8 cellular contexts compared by ENCODE assay signal in genomic region chr3:185175370-185175987, GRCh38. TPM values are rescaled to one million over a fixed set of nuclear protein-coding genes. Genes with fewer than 3 reads are reported as not detected.
DNase-seq lines count a peak whose midpoint lies in the region; ATAC-seq and TF ChIP-seq lines count a peak whose summit lies in the region.

No MANE protein-coding gene starts in this region.

- peak overlapping the region; percentile 37; the same call in 1 of the 2 replicates for H3K4me2 ChIP-seq in OCI-LY7 (ENCODE audit: low read length)
- no peak overlapping the region for H3K4me2 ChIP-seq in parathyroid adenoma (ENCODE audit: low read length)

- H3K79me2 ChIP-seq in OCI-LY7 (ENCODE audit: insufficient read depth, low read depth, low read length) (no peaks in the 10 kb centered on the region), parathyroid adenoma (no peaks in the 10 kb centered on the region)

- H3K9me3 ChIP-seq in OCI-LY7 (ENCODE audit: low read length) (no peaks in the 10 kb centered on the region), parathyroid adenoma (ENCODE audit: control insufficient read depth, low read length) (no peaks in the 10 kb centered on the region)

- H4K20me1 ChIP-seq in OCI-LY7 (ENCODE audit: insufficient read depth, low read length): no peaks in the 10 kb centered on the region

- H3K36me3 ChIP-seq in OCI-LY7 (ENCODE audit: insufficient read depth, low read length): no peaks in the 10 kb centered on the region
- H3K36me3 ChIP-seq in parathyroid adenoma (ENCODE audit: control insufficient read depth, insufficient read depth, low read length): no peaks in the 10 kb centered on the region

- peak; percentile 57 for ATAC-seq in GM18867 (IDR thresholded peaks at IDR 0.05; ENCODE audit: unreplicated experiment)
- peak; percentile 75 for ATAC-seq in HG02981 (IDR thresholded peaks at IDR 0.05; ENCODE audit: unreplicated experiment)
- no peak for ATAC-seq in effector memory CD8-positive, alpha-beta T cell (replicated peaks)
- no peak for ATAC-seq in stimulated activated naive CD8-positive, alpha-beta T cell treated with anti-CD3 and anti-CD28 coated beads, Interleukin-15, amount 100 ng/mL, for 72 hours

- no peak overlapping the region for H3K4me3 ChIP-seq in OCI-LY7 (ENCODE audit: low read depth, low read length, poor library complexity, severe bottlenecking)
- H3K4me3 ChIP-seq in parathyroid adenoma (ENCODE audit: low read depth, low read length): no peak overlapping the region

- H2AFZ ChIP-seq in OCI-LY7 (ENCODE audit: low read length): peak overlapping the region; percentile 57
- H2AFZ ChIP-seq in parathyroid adenoma: peak overlapping the region; percentile 76

- DNase-seq in OCI-LY7 (ENCODE audit: low spot score): no peak
- peak; percentile 19 for DNase-seq in germinal center (ENCODE audit: low spot score)
- DNase-seq in effector memory CD8-positive, alpha-beta T cell: no peak
- no peak for DNase-seq in NCI-H146 treated with DMSO at 0.1 percent for 48 hours (lab: John Stamatoyannopoulos, UW; ENCODE audit: unreplicated experiment)
- no peak for DNase-seq in stimulated activated naive CD8-positive, alpha-beta T cell treated with anti-CD3 and anti-CD28 coated beads, Interleukin-15, amount 100 ng/mL, for 72 hours

- no peaks in the 10 kb centered on the region for H3K9me2 ChIP-seq in OCI-LY7 (ENCODE audit: insufficient read depth, low read length)

- no peaks in the 10 kb centered on the region for H3K27me3 ChIP-seq in parathyroid adenoma (ENCODE audit: control insufficient read depth, insufficient read depth, low read length)

- peaks cover 6 to 23% of the 10 kb centered on the region in 2 donors for H3K27me3 Mint-ChIP-seq in effector memory CD8-positive, alpha-beta T cell
- peaks cover 6% of the 10 kb centered on the region for H3K27me3 Mint-ChIP-seq in stimulated activated naive CD8-positive, alpha-beta T cell treated with anti-CD3 and anti-CD28 coated beads, Interleukin-15, amount 100 ng/mL, for 72 hours

- no peak overlapping the region for H3K27ac ChIP-seq in OCI-LY7 (ENCODE audit: low read depth, low read length, poor library complexity, severe bottlenecking)
- peak overlapping the region; percentile 37 for H3K27ac ChIP-seq in parathyroid adenoma

- no peak overlapping the region for H3K9ac ChIP-seq in parathyroid adenoma

- TF ChIP-seq CTCF in OCI-LY7 (conservative IDR thresholded peaks at IDR 0.05; ENCODE audit: low read length) (no peak), parathyroid adenoma (IDR thresholded peaks at IDR 0.05) (no peak)

- peaks cover 0 to 3% of the 10 kb centered on the region in 2 donors for H3K4me1 Mint-ChIP-seq in effector memory CD8-positive, alpha-beta T cell (ENCODE audit: low read depth in 2 of 2)
- no peaks in the 10 kb centered on the region for H3K4me1 Mint-ChIP-seq in stimulated activated naive CD8-positive, alpha-beta T cell treated with anti-CD3 and anti-CD28 coated beads, Interleukin-15, amount 100 ng/mL, for 72 hours

- CTCF ChIA-PET in OCI-LY7 (lab: Charles Lee; ENCODE audit: unreplicated experiment): no interaction called here

- H3K36me3 Mint-ChIP-seq in effector memory CD8-positive, alpha-beta T cell (ENCODE audit: insufficient read depth): no peaks in the 10 kb centered on the region

- no peaks in the 10 kb centered on the region for H3K9me3 Mint-ChIP-seq in effector memory CD8-positive, alpha-beta T cell
- H3K9me3 Mint-ChIP-seq in stimulated activated naive CD8-positive, alpha-beta T cell treated with anti-CD3 and anti-CD28 coated beads, Interleukin-15, amount 100 ng/mL, for 72 hours: no peaks in the 10 kb centered on the region

- H3K27ac Mint-ChIP-seq in effector memory CD8-positive, alpha-beta T cell: no peak overlapping the region
- H3K27ac Mint-ChIP-seq in stimulated activated naive CD8-positive, alpha-beta T cell treated with anti-CD3 and anti-CD28 coated beads, Interleukin-15, amount 100 ng/mL, for 72 hours: no peak overlapping the region

- H3K4me3 Mint-ChIP-seq in effector memory CD8-positive, alpha-beta T cell: no peak overlapping the region
- no peak overlapping the region for H3K4me3 Mint-ChIP-seq in stimulated activated naive CD8-positive, alpha-beta T cell treated with anti-CD3 and anti-CD28 coated beads, Interleukin-15, amount 100 ng/mL, for 72 hours

- intact Hi-C loops in OCI-LY7 (cut with micrococcal nuclease; ENCODE audit: unreplicated experiment): no loop called here

- POLR2A ChIA-PET in OCI-LY7 (lab: Charles Lee): interaction anchor here (0.6 kb wide), 1 partner anchor 1322 kb away, joined by 3 read pairs; no protein-coding TSS in a partner anchor

- H3K4me1 ChIP-seq in OCI-LY7 (ENCODE audit: insufficient read depth, low read length, poor library complexity, severe bottlenecking) (no peaks in the 10 kb centered on the region), parathyroid adenoma (peaks cover 3% of the 10 kb centered on the region)

- BruUV-seq in OCI-LY7 (replicated peaks; lab: Mats Ljungman, UMichigan): no TSS peak

RNA-seq across cellular contexts. Expression of gene C3orf70, which starts 22.6 kb away (rescaled TPM):
- total RNA-seq in OCI-LY7 (2014; rRNA removed; shearing (Covaris generic)): not detected in 2 replicates
- not detected in 2 replicates for total RNA-seq in OCI-LY7 (2022)

Comparison
In these comparisons a context has a peak if more than half of its experiments do, and no peak if none do; other contexts are left out.
1. ATAC-seq: peak in GM18867 (single experiment) and HG02981 (single experiment); none in effector memory CD8-positive, alpha-beta T cell (single experiment) and stimulated activated naive CD8-positive, alpha-beta T cell treated with anti-CD3 and anti-CD28 coated beads, Interleukin-15, amount 100 ng/mL, for 72 hours (single experiment).